In genomic region chr3:32384938-32385337, GRCh38 we compare ENCODE assay signal across 11 cellular contexts. TPM values are rescaled to one million over a fixed set of nuclear protein-coding genes. Genes with fewer than 3 reads are reported as not detected.
DNase-seq lines count a peak whose midpoint lies in the region; ATAC-seq and TF ChIP-seq lines count a peak whose summit lies in the region.
"Had no signal": no experiment of that assay in that cellular context is flagged by ENCODE, and none has a peak within 500 bp of the region (broad histone marks: within the 10 kb centered on the region; RNA-seq: fewer than 3 reads in every experiment).

No MANE protein-coding gene starts in this region.

- no peaks in the 10 kb centered on the region for H3K27me3 Mint-ChIP-seq in CD4-positive, CD25-positive, alpha-beta regulatory T cell
- no peaks in the 10 kb centered on the region for H3K27me3 Mint-ChIP-seq in dendritic cell treated with granulocyte-macrophage colony-stimulating factor and Interleukin-4, amounts not matched to agents 40 ng/mL and 50 ng/mL, for 4 days
- H3K27me3 Mint-ChIP-seq in mesothelial cell of epicardium (ENCODE audit: low read depth), result no peaks in the 10 kb centered on the region

- H3K27me3 ChIP-seq in CD4-positive, CD25-positive, alpha-beta regulatory T cell (ENCODE audit: control insufficient read depth, insufficient read depth, low read length), result no peaks in the 10 kb centered on the region

- H3K4me3 Mint-ChIP-seq in CD4-positive, CD25-positive, alpha-beta regulatory T cell, result peak overlapping the region in 1 of 4 donors; percentile 30
- H3K4me3 Mint-ChIP-seq in dendritic cell treated with granulocyte-macrophage colony-stimulating factor and Interleukin-4, amounts not matched to agents 40 ng/mL and 50 ng/mL, for 4 days, result no peak overlapping the region
- H3K4me3 Mint-ChIP-seq in mesothelial cell of epicardium, result no peak overlapping the region
- H3K4me3 Mint-ChIP-seq: natural killer cell treated with Interleukin-12 subunit alpha and Interleukin-12 subunit beta and Interleukin-15 and Interleukin-18, amount 100 ng/mL, for 72 hours had no signal

- WGBS in mesodermal cell (ENCODE audit: insufficient coverage in 2 of 2), 2 experiments, result 40 to 70% methylated on average over 1 to 2 of the region's 5 CpGs

- H3K4me1 ChIP-seq in CD4-positive, CD25-positive, alpha-beta regulatory T cell (ENCODE audit: control insufficient read depth, insufficient read depth, low read length, poor library complexity, severe bottlenecking), result no peaks in the 10 kb centered on the region
- H3K4me1 ChIP-seq in mesodermal cell (ENCODE audit: control insufficient read depth, insufficient read depth, low read length, poor library complexity, severe bottlenecking), result peaks cover 7% of the 10 kb centered on the region

- ATAC-seq in CD4-positive, CD25-positive, alpha-beta regulatory T cell (ENCODE audit: low read depth in 2 of 2), result no peak
- ATAC-seq: natural killer cell treated with Interleukin-12 subunit alpha and Interleukin-12 subunit beta and Interleukin-15 and Interleukin-18, amount 100 ng/mL, for 72 hours had no signal

- TF ChIP-seq POLR2A in NB4 (IDR thresholded peaks at IDR 0.05; ENCODE audit: extremely low read depth, insufficient read length), result no peak

- TF ChIP-seq CTCF in NB4 (IDR thresholded peaks at IDR 0.05; ENCODE audit: low read depth, low read length), result no peak
- no peak for TF ChIP-seq CTCF in mesothelial cell of epicardium (IDR thresholded peaks at IDR 0.05; ENCODE audit: unreplicated experiment)

- no peaks in the 10 kb centered on the region for H3K36me3 ChIP-seq in CD4-positive, CD25-positive, alpha-beta regulatory T cell (ENCODE audit: control insufficient read depth, insufficient read depth, low read length)
- H3K36me3 ChIP-seq in mesodermal cell (ENCODE audit: control insufficient read depth, insufficient read depth, low read length), result no peaks in the 10 kb centered on the region

- peak overlapping the region in 2 of 3 donors; percentile 47 to 72 for H3K27ac Mint-ChIP-seq in CD4-positive, CD25-positive, alpha-beta regulatory T cell
- H3K27ac Mint-ChIP-seq in dendritic cell treated with granulocyte-macrophage colony-stimulating factor and Interleukin-4, amounts not matched to agents 40 ng/mL and 50 ng/mL, for 4 days, result peak overlapping the region; percentile 77
- no peak overlapping the region for H3K27ac Mint-ChIP-seq in mesothelial cell of epicardium
- H3K27ac Mint-ChIP-seq: natural killer cell treated with Interleukin-12 subunit alpha and Interleukin-12 subunit beta and Interleukin-15 and Interleukin-18, amount 100 ng/mL, for 72 hours had no signal

- no peaks in the 10 kb centered on the region for H3K9me3 Mint-ChIP-seq in CD4-positive, CD25-positive, alpha-beta regulatory T cell
- no peaks in the 10 kb centered on the region for H3K9me3 Mint-ChIP-seq in dendritic cell treated with granulocyte-macrophage colony-stimulating factor and Interleukin-4, amounts not matched to agents 40 ng/mL and 50 ng/mL, for 4 days
- no peaks in the 10 kb centered on the region for H3K9me3 Mint-ChIP-seq in mesothelial cell of epicardium
- H3K9me3 Mint-ChIP-seq: natural killer cell treated with Interleukin-12 subunit alpha and Interleukin-12 subunit beta and Interleukin-15 and Interleukin-18, amount 100 ng/mL, for 72 hours had no signal

- intact Hi-C loops in dendritic cell treated with granulocyte-macrophage colony-stimulating factor and Interleukin-4, amounts not matched to agents 40 ng/mL and 50 ng/mL, for 4 days (cut with micrococcal nuclease), result no loop called here

- H3K4me3 ChIP-seq in CD4-positive, CD25-positive, alpha-beta regulatory T cell (ENCODE audit: low read depth, low read length), result no peak overlapping the region
- H3K4me3 ChIP-seq in NB4 (ENCODE audit: low read depth, low read length) (no peak overlapping the region), mesodermal cell (ENCODE audit: extremely low read depth, insufficient read depth, low read length, poor library complexity, severe bottlenecking) (no peak overlapping the region)

- H3K36me3 Mint-ChIP-seq in CD4-positive, CD25-positive, alpha-beta regulatory T cell, result no peaks in the 10 kb centered on the region
- no peaks in the 10 kb centered on the region for H3K36me3 Mint-ChIP-seq in dendritic cell treated with granulocyte-macrophage colony-stimulating factor and Interleukin-4, amounts not matched to agents 40 ng/mL and 50 ng/mL, for 4 days (ENCODE audit: low read depth)
- H3K36me3 Mint-ChIP-seq in mesothelial cell of epicardium, result no peaks in the 10 kb centered on the region
- H3K36me3 Mint-ChIP-seq: natural killer cell treated with Interleukin-12 subunit alpha and Interleukin-12 subunit beta and Interleukin-15 and Interleukin-18, amount 100 ng/mL, for 72 hours had no signal

- no peaks in the 10 kb centered on the region for H3K9me3 ChIP-seq in CD4-positive, CD25-positive, alpha-beta regulatory T cell (ENCODE audit: control insufficient read depth in 2 of 2, low read length in 2 of 2)
- no peaks in the 10 kb centered on the region for H3K9me3 ChIP-seq in mesodermal cell (ENCODE audit: control insufficient read depth, low read length)

- peaks cover 0 to 33% (median 10%) of the 10 kb centered on the region in 4 donors for H3K4me1 Mint-ChIP-seq in CD4-positive, CD25-positive, alpha-beta regulatory T cell
- H3K4me1 Mint-ChIP-seq in dendritic cell treated with granulocyte-macrophage colony-stimulating factor and Interleukin-4, amounts not matched to agents 40 ng/mL and 50 ng/mL, for 4 days (ENCODE audit: low read depth), result peaks cover 26% of the 10 kb centered on the region
- peaks cover 8% of the 10 kb centered on the region for H3K4me1 Mint-ChIP-seq in mesothelial cell of epicardium

- no peak overlapping the region for H3K27ac ChIP-seq in CD4-positive, CD25-positive, alpha-beta regulatory T cell (ENCODE audit: insufficient read depth, low read length, poor library complexity, severe bottlenecking)
- H3K27ac ChIP-seq in mesodermal cell (ENCODE audit: low read depth, low read length, severe bottlenecking), result peak overlapping the region; percentile 11

- no peak for DNase-seq in CD4-positive, CD25-positive, alpha-beta regulatory T cell
- peak; percentile 54 for DNase-seq in NB4 (ENCODE audit: low read depth)
- DNase-seq in GM03348 (ENCODE audit: low spot score), result no peak
- no peak for DNase-seq in NCI-H510A (lab: John Stamatoyannopoulos, UW)
- no peak for DNase-seq in AG08395 (ENCODE audit: low spot score)
- DNase-seq in mesothelial cell of epicardium (ENCODE audit: low spot score in 2 of 2, unreplicated experiment in 2 of 2), result no peak
- DNase-seq: activated effector memory CD4-positive, alpha-beta T cell treated with Interleukin-2 at 50 U/mL for 16 hours; stimulated activated CD4-positive, alpha-beta T cell treated with anti-CD3 and anti-CD28 coated beads, Interleukin-4, amount 100 ng/mL, for 24 hours had no signal

RNA-seq across cellular contexts. Expression of gene CMTM7, which starts 6.7 kb away (rescaled TPM):
- total RNA-seq in CD4-positive, CD25-positive, alpha-beta regulatory T cell, result 77.3 TPM
- 100 to 1,000 TPM; 141 to 231 (median 171) TPM for polyA plus RNA-seq in CD4-positive, CD25-positive, alpha-beta regulatory T cell
- polyA plus RNA-seq in mesodermal cell (2013, experiment 1 of 2), result 35.5 TPM
- 32.5 TPM for polyA plus RNA-seq in mesodermal cell (2013, experiment 2 of 2)
- 14.2 to 18.0 TPM (median 16.6 TPM) in 3 replicates for total RNA-seq in mesothelial cell of epicardium
